ENCODE assay signal across 23 cellular contexts in genomic region chr9:31078175-31078574, GRCh38.
DNase-seq lines count a peak whose midpoint lies in the region; ATAC-seq lines count a peak whose summit lies in the region.
"Had no signal": no experiment of that assay in that cellular context is flagged by ENCODE, and none has a peak within 500 bp of the region (broad histone marks: within the 10 kb centered on the region; RNA-seq: fewer than 3 reads in every experiment).

No MANE protein-coding gene starts in this region.

- no peaks in the 10 kb centered on the region for H3K36me3 Mint-ChIP-seq in natural killer cell treated with Interleukin-12 subunit alpha and Interleukin-12 subunit beta and Interleukin-15 and Interleukin-18, amount 100 ng/mL, for 72 hours
- H3K36me3 Mint-ChIP-seq: activated naive CD4-positive, alpha-beta T cell treated with anti-CD3 and anti-CD28 coated beads, Interleukin-2, amount 50 U/mL, for 24 hours; CD4-positive, CD25-positive, alpha-beta regulatory T cell had no signal

- ATAC-seq in GM18499 (IDR thresholded peaks at IDR 0.05; ENCODE audit: insufficient read depth, unreplicated experiment) (peak; percentile 69), GM21423 (IDR thresholded peaks at IDR 0.05; ENCODE audit: unreplicated experiment) (peak; percentile 51), HG02852 (IDR thresholded peaks at IDR 0.05; ENCODE audit: unreplicated experiment) (peak; percentile 69), HG03457 (IDR thresholded peaks at IDR 0.05; ENCODE audit: unreplicated experiment) (peak; percentile 61)
- no peak for ATAC-seq in natural killer cell treated with Interleukin-12 subunit alpha and Interleukin-12 subunit beta and Interleukin-15 and Interleukin-18, amount 100 ng/mL, for 72 hours
- ATAC-seq: activated CD4-positive, CD25-positive, alpha-beta regulatory T cell treated with anti-CD3 and anti-CD28 coated beads, Interleukin-2, amount 50 U/mL, for 24 hours; heart right ventricle; mucosa of descending colon had no signal

- no peak overlapping the region for H3K27ac Mint-ChIP-seq in natural killer cell treated with Interleukin-12 subunit alpha and Interleukin-12 subunit beta and Interleukin-15 and Interleukin-18, amount 100 ng/mL, for 72 hours
- H3K27ac Mint-ChIP-seq: activated naive CD4-positive, alpha-beta T cell treated with anti-CD3 and anti-CD28 coated beads, Interleukin-2, amount 50 U/mL, for 24 hours; activated T-helper 1 cell treated with anti-CD3 and anti-CD28 coated beads, Interleukin-12 subunit alpha, Interleukin-12 subunit beta, Interleukin-2, Interleukin-4 antibody, amounts not matched to agents 30 ng/mL and 10 ng/mL and 1 ng/mL, durations not matched to agents 14 hours and 24 hours and 36 hours; CD4-positive, CD25-positive, alpha-beta regulatory T cell; nephron; stimulated activated naive CD8-positive, alpha-beta T cell treated with anti-CD3 and anti-CD28 coated beads, Interleukin-15, Interleukin-2, amounts not matched to agents 100 ng/mL and 50 ng/mL, for 24 hours; T-helper 1 cell treated with Interleukin-12 subunit alpha and Interleukin-12 subunit beta and Interleukin-4 antibody, amounts not matched to agents 30 μg/mL and 1 μg/mL, for 36 hours had no signal

- H3K27me3 Mint-ChIP-seq in natural killer cell treated with Interleukin-12 subunit alpha and Interleukin-12 subunit beta and Interleukin-15 and Interleukin-18, amount 100 ng/mL, for 72 hours, result no peaks in the 10 kb centered on the region
- H3K27me3 Mint-ChIP-seq: activated naive CD4-positive, alpha-beta T cell treated with anti-CD3 and anti-CD28 coated beads, Interleukin-2, amount 50 U/mL, for 24 hours; CD4-positive, CD25-positive, alpha-beta regulatory T cell; stimulated activated naive CD8-positive, alpha-beta T cell treated with anti-CD3 and anti-CD28 coated beads, Interleukin-15, Interleukin-2, amounts not matched to agents 100 ng/mL and 50 ng/mL, for 24 hours had no signal

- peaks cover 16% of the 10 kb centered on the region for H3K9me3 Mint-ChIP-seq in natural killer cell treated with Interleukin-12 subunit alpha and Interleukin-12 subunit beta and Interleukin-15 and Interleukin-18, amount 100 ng/mL, for 72 hours
- H3K9me3 Mint-ChIP-seq: activated naive CD4-positive, alpha-beta T cell treated with anti-CD3 and anti-CD28 coated beads, Interleukin-2, amount 50 U/mL, for 24 hours; activated T-helper 1 cell treated with anti-CD3 and anti-CD28 coated beads, Interleukin-12 subunit alpha, Interleukin-12 subunit beta, Interleukin-2, Interleukin-4 antibody, amounts not matched to agents 30 ng/mL and 10 ng/mL and 1 ng/mL, durations not matched to agents 14 hours and 24 hours and 36 hours; CD4-positive, CD25-positive, alpha-beta regulatory T cell; nephron; stimulated activated naive CD8-positive, alpha-beta T cell treated with anti-CD3 and anti-CD28 coated beads, Interleukin-15, Interleukin-2, amounts not matched to agents 100 ng/mL and 50 ng/mL, for 24 hours; T-helper 1 cell treated with Interleukin-12 subunit alpha and Interleukin-12 subunit beta and Interleukin-4 antibody, amounts not matched to agents 30 μg/mL and 1 μg/mL, for 36 hours had no signal

- no peak overlapping the region for H3K4me3 Mint-ChIP-seq in natural killer cell treated with Interleukin-12 subunit alpha and Interleukin-12 subunit beta and Interleukin-15 and Interleukin-18, amount 100 ng/mL, for 72 hours
- H3K4me3 Mint-ChIP-seq: activated naive CD4-positive, alpha-beta T cell treated with anti-CD3 and anti-CD28 coated beads, Interleukin-2, amount 50 U/mL, for 24 hours; activated T-helper 1 cell treated with anti-CD3 and anti-CD28 coated beads, Interleukin-12 subunit alpha, Interleukin-12 subunit beta, Interleukin-2, Interleukin-4 antibody, amounts not matched to agents 30 ng/mL and 10 ng/mL and 1 ng/mL, durations not matched to agents 14 hours and 24 hours and 36 hours; CD4-positive, CD25-positive, alpha-beta regulatory T cell; nephron; stimulated activated naive CD8-positive, alpha-beta T cell treated with anti-CD3 and anti-CD28 coated beads, Interleukin-15, Interleukin-2, amounts not matched to agents 100 ng/mL and 50 ng/mL, for 24 hours; T-helper 1 cell treated with Interleukin-12 subunit alpha and Interleukin-12 subunit beta and Interleukin-4 antibody, amounts not matched to agents 30 μg/mL and 1 μg/mL, for 36 hours had no signal

- no peaks in the 10 kb centered on the region for H3K4me1 Mint-ChIP-seq in natural killer cell treated with Interleukin-12 subunit alpha and Interleukin-12 subunit beta and Interleukin-15 and Interleukin-18, amount 100 ng/mL, for 72 hours (ENCODE audit: low read depth in 2 of 2)
- H3K4me1 Mint-ChIP-seq: activated naive CD4-positive, alpha-beta T cell treated with anti-CD3 and anti-CD28 coated beads, Interleukin-2, amount 50 U/mL, for 24 hours; CD4-positive, CD25-positive, alpha-beta regulatory T cell; nephron had no signal

- no peak for DNase-seq in natural killer cell treated with Interleukin-12 subunit alpha and Interleukin-12 subunit beta and Interleukin-15 and Interleukin-18, amount 100 ng/mL, for 72 hours (ENCODE audit: low spot score)
- DNase-seq in HPDE6-E6E7 (ENCODE audit: extremely low spot score), result no peak
- DNase-seq in GM19240 (ENCODE audit: insufficient read length, low spot score), result no peak
- no peak for DNase-seq in NCI-H1105 treated with DMSO at 0.1 percent for 48 hours (lab: John Stamatoyannopoulos, UW)
- DNase-seq: activated CD4-positive, alpha-beta T cell treated with anti-CD3 and anti-CD28 coated beads, Interleukin-2, amount 50 U/mL, for 48 hours; amygdala; CD4-positive, CD25-positive, alpha-beta regulatory T cell; effector memory CD4-positive, alpha-beta T cell; erythroblast; heart right ventricle; kidney glomerular epithelial cell; mucosa of descending colon; NCI-H510A had no signal

Comparison
In these comparisons a context has a peak if more than half of its experiments do, and no peak if none do; other contexts are left out.
1. ATAC-seq: peak in GM18499 (single experiment), GM21423 (single experiment), HG02852 (single experiment) and HG03457 (single experiment); none in natural killer cell treated with Interleukin-12 subunit alpha and Interleukin-12 subunit beta and Interleukin-15 and Interleukin-18, amount 100 ng/mL, for 72 hours (0 of 2).